ENCODE assay signal across 8 cellular contexts in genomic region chr15:31327674-31328424, GRCh38. TPM values are rescaled to one million over a fixed set of nuclear protein-coding genes. Genes with fewer than 3 reads are reported as not detected.
DNase-seq lines count a peak whose midpoint lies in the region; ATAC-seq and TF ChIP-seq lines count a peak whose summit lies in the region.

No MANE protein-coding gene starts in this region.

- H3K9me1 ChIP-seq in IMR-90 (ENCODE audit: insufficient read depth, low read length), result peaks cover 13% of the 10 kb centered on the region

- peak; percentile 0; the same call in 1 of the 2 replicates for ATAC-seq in IMR-90 (ENCODE audit: low read depth)
- no peak for ATAC-seq in GM19023 (IDR thresholded peaks at IDR 0.05; ENCODE audit: unreplicated experiment)
- no peak for ATAC-seq in GM18858 (IDR thresholded peaks at IDR 0.05; ENCODE audit: unreplicated experiment)

- peak overlapping the region; percentile 78 for H3K9ac ChIP-seq in IMR-90 (ENCODE audit: low read depth, low read length)

- WGBS in IMR-90 (ENCODE audit: extremely low coverage in 2 of 2, insufficient read length in 1 of 2), 2 experiments, result 0% methylated on average over 9 of the region's 107 CpGs; no CpG with 5 or more reads in 1 of the 2 experiments

- H3K27ac ChIP-seq in IMR-90 (ENCODE audit: insufficient read depth, low read length), result no peak overlapping the region; the same call in 1 of the 2 replicates

- no peak overlapping the region for H2BK20ac ChIP-seq in IMR-90 (ENCODE audit: low read depth, low read length)

- H4K5ac ChIP-seq in IMR-90 (ENCODE audit: low read depth, low read length), result no peak overlapping the region

- no peaks in the 10 kb centered on the region for H3K36me3 Mint-ChIP-seq in brain

- H3K4me3 Mint-ChIP-seq in brain, result peak overlapping the region; percentile 86 to 97 (median 92)

- H4K91ac ChIP-seq in IMR-90 (ENCODE audit: insufficient read depth, low read depth, low read length), result no peak overlapping the region; the same call in 1 of the 2 replicates

- peak; percentile 52; the same call in 1 of the 2 replicates for TF ChIP-seq POLR2A in IMR-90 (IDR thresholded peaks at IDR 0.05; ENCODE audit: low read depth, low read length)

- H3K27me3 Mint-ChIP-seq in brain, result peaks cover 6% of the 10 kb centered on the region

- no peaks in the 10 kb centered on the region for H3K27me3 ChIP-seq in IMR-90 (ENCODE audit: control insufficient read depth, insufficient read depth, low read length)

- H2AK5ac ChIP-seq in IMR-90 (ENCODE audit: low read depth, low read length), result no peak overlapping the region

- CTCF ChIA-PET in GM10248 (lab: Yijun Ruan, JAX), result interaction anchor here (4.2 kb wide), 1 partner anchor 64 kb away, joined by 19 read pairs; no protein-coding TSS in a partner anchor
- CTCF ChIA-PET in IMR-90 (lab: Yijun Ruan, JAX), result interaction anchor here (0.5 to 1.1 kb wide), 2 partner anchors 107 to 204 kb away, joined by 3 to 4 read pairs; no protein-coding TSS in a partner anchor

- H3K4me2 ChIP-seq in IMR-90 (ENCODE audit: low read depth, low read length), result peak overlapping the region; percentile 56; the same call in 1 of the 2 replicates

- peaks cover 25 to 56% of the 10 kb centered on the region in 2 experiments for H3K79me1 ChIP-seq in IMR-90 (ENCODE audit: low read depth in 1 of 2, low read length in 2 of 2)

- H2BK5ac ChIP-seq in IMR-90 (ENCODE audit: low read depth, low read length, poor library complexity, severe bottlenecking), result peak overlapping the region; percentile 31

- peaks cover 7% of the 10 kb centered on the region for H3K4me1 ChIP-seq in IMR-90 (ENCODE audit: control insufficient read depth, insufficient read depth, low read length)

- H3K27ac Mint-ChIP-seq in brain, result peak overlapping the region in 3 of 5 experiments; percentile 66 to 85 (median 72)

- H4K20me1 ChIP-seq in IMR-90 (ENCODE audit: insufficient read depth, low read length), result peaks cover 44% of the 10 kb centered on the region

- H3K4me3 ChIP-seq in IMR-90 (ENCODE audit: insufficient read depth, low read depth, low read length), result peak overlapping the region; percentile 86

- H2BK120ac ChIP-seq in IMR-90 (ENCODE audit: low read depth, low read length), result peak overlapping the region; percentile 53; the same call in 1 of the 2 replicates

- peak overlapping the region; percentile 57; the same call in 1 of the 2 replicates for H3K14ac ChIP-seq in IMR-90 (replicated peaks; ENCODE audit: low read depth, low read length)

- no peak for TF ChIP-seq CTCF in GM10248 (IDR thresholded peaks at IDR 0.05; ENCODE audit: control extremely low read depth, extremely low read depth, low read depth, missing control alignments)
- TF ChIP-seq CTCF in IMR-90 (conservative IDR thresholded peaks at IDR 0.05; ENCODE audit: low read depth, low read length), result no peak
- no peak for TF ChIP-seq CTCF in brain (conservative IDR thresholded peaks at IDR 0.05)

- no peak overlapping the region for H2BK15ac ChIP-seq in IMR-90 (ENCODE audit: low read depth, low read length)

- no peak overlapping the region for H3K18ac ChIP-seq in IMR-90 (ENCODE audit: low read depth, low read length)

- BruUV-seq in IMR-90 (replicated peaks; lab: Mats Ljungman, UMichigan), result no TSS peak

- no peak overlapping the region; a peak in 1 of 4 replicates for H4K8ac ChIP-seq in IMR-90 (ENCODE audit: low read depth in 2 of 2, low read length in 2 of 2)

- H3K36me3 ChIP-seq in IMR-90 (ENCODE audit: control insufficient read depth, insufficient read depth, low read length), result no peaks in the 10 kb centered on the region

- no peak overlapping the region; the same call in 1 of the 2 replicates for H3K23ac ChIP-seq in IMR-90 (ENCODE audit: low read depth, low read length)

- dilution Hi-C loops in IMR-90 (cut with HindIII; ENCODE audit: low sequenced_read_pairs, unreplicated experiment), result no loop called here

- no peak for TF ChIP-seq RAD21 in IMR-90 (IDR thresholded peaks at IDR 0.05; ENCODE audit: low read length)

- H3K4ac ChIP-seq in IMR-90 (ENCODE audit: low read depth, low read length), result peak overlapping the region; percentile 69; the same call in 1 of the 2 replicates

- DNase-seq in GM10248 (ENCODE audit: extremely low spot score) (peak; percentile 63), IMR-90 (peak; percentile 19), T-helper 22 cell (ENCODE audit: low read depth) (peak; percentile 79), iPS-NIHi7 (ENCODE audit: extremely low spot score) (peak; percentile 49)
- DNase-seq in stimulated activated CD4-positive, alpha-beta T cell treated with anti-CD3 and anti-CD28 coated beads, Interleukin-12 subunit alpha, Interleukin-12 subunit beta, amount 100 ng/mL, for 4 hours, result peak; percentile 67

- no peaks in the 10 kb centered on the region for H3K9me3 ChIP-seq in IMR-90 (ENCODE audit: control insufficient read depth, insufficient read depth, low read length)

- peaks cover 66% of the 10 kb centered on the region for H3K4me1 Mint-ChIP-seq in brain

- peak overlapping the region; percentile 89 for H2AFZ ChIP-seq in IMR-90 (replicated peaks; ENCODE audit: low read length, poor library complexity)

- POLR2A ChIA-PET in GM10248 (lab: Yijun Ruan, JAX) (interaction anchor here (0.7 kb wide), 1 partner anchor 14 kb away, joined by 3 read pairs; no protein-coding TSS in a partner anchor), IMR-90 (lab: Charles Lee; ENCODE audit: unreplicated experiment) (no interaction called here)

- in situ Hi-C loops in IMR-90 (cut with MboI; ENCODE audit: low sequenced_read_pairs), result loop anchor here (10.0 kb wide), 1 partner anchor 157 kb away; no protein-coding TSS in a partner anchor

- H3K9me3 Mint-ChIP-seq in brain, result peaks cover 0 to 3% (median 0%) of the 10 kb centered on the region in 5 experiments

- intact Hi-C loops in IMR-90 (cut with micrococcal nuclease), result loop anchor here (2.0 to 10.0 kb wide), 6 partner anchors 63 to 426 kb away; partner anchors contain the start of genes FAN1 and MTMR10

- H3K56ac ChIP-seq in IMR-90 (ENCODE audit: extremely low read depth, insufficient read depth, low read length), result no peak overlapping the region

- H2AK9ac ChIP-seq in IMR-90 (replicated peaks; ENCODE audit: low read depth, low read length, poor library complexity), result peak overlapping the region; percentile 95

TF ChIP-seq in IMR-90, 13 proteins besides CTCF, POLR2A, EP300 and RAD21:
- no peak for TF ChIP-seq FOS (IDR thresholded peaks at IDR 0.05; ENCODE audit: low read depth, low read length)
- TF ChIP-seq NFE2L2 (IDR thresholded peaks at IDR 0.05; ENCODE audit: low read depth, low read length), result no peak
- TF ChIP-seq MAFK (IDR thresholded peaks at IDR 0.05; ENCODE audit: low read depth, low read length), result no peak
- TF ChIP-seq CHD1 (IDR thresholded peaks at IDR 0.05; ENCODE audit: low read depth, low read length), result no peak; the same call in 1 of the 2 replicates
- TF ChIP-seq CEBPB (IDR thresholded peaks at IDR 0.05; ENCODE audit: low read depth, low read length), result no peak
- TF ChIP-seq MXI1 (IDR thresholded peaks at IDR 0.05; ENCODE audit: borderline replicate concordance, low read depth, low read length), result no peak
- TF ChIP-seq BHLHE40 (IDR thresholded peaks at IDR 0.05; ENCODE audit: low read depth, low read length), result no peak; the same call in 1 of the 2 replicates
- no peak for TF ChIP-seq RCOR1 (IDR thresholded peaks at IDR 0.05; ENCODE audit: insufficient replicate concordance, low read length)
TF ChIP-seq in IMR-90: peak in this region for 0.

RNA-seq across cellular contexts. Expression of gene KLF13, which starts 1.2 kb away (rescaled TPM):
- 9.5 and 10.8 TPM in 2 replicates for total RNA-seq in IMR-90 (2012; rRNA removed)
- polyA plus RNA-seq in IMR-90 (2012; rRNA removed) (10.6 and 11.8 TPM in 2 replicates), brain (ENCODE audit: insufficient read depth, low read depth, low replicate concordance) (88.5 TPM)
- polyA plus RNA-seq in IMR-90 (2012; cell fraction: cytosol; rRNA removed), result 4.8 and 6.4 TPM in 2 replicates
- polyA plus RNA-seq in IMR-90 (2012; cell fraction: nucleus; rRNA removed; ENCODE audit: low replicate concordance), result 5.8 and 7.8 TPM in 2 replicates

Comparison
In these comparisons a context has a peak if more than half of its experiments do, and no peak if none do; other contexts are left out.
1. DNase-seq: peak in every context shown above with its lines; median percentile 79 in T-helper 22 cell; 67 in stimulated activated CD4-positive, alpha-beta T cell treated with anti-CD3 and anti-CD28 coated beads, Interleukin-12 subunit alpha, Interleukin-12 subunit beta, amount 100 ng/mL, for 4 hours; 63 in GM10248; 49 in iPS-NIHi7; 19 in IMR-90.